Comparison of ENCODE assay signal across 8 cellular contexts in genomic region chr15:74782596-74783071, GRCh38.
DNase-seq lines count a peak whose midpoint lies in the region; TF ChIP-seq lines count a peak whose summit lies in the region.

No MANE protein-coding gene starts in this region.

- H4K20me1 ChIP-seq in KMS-11 (ENCODE audit: insufficient read depth), result no peaks in the 10 kb centered on the region

- TF ChIP-seq CTCF in AG04449 (IDR thresholded peaks at IDR 0.05; ENCODE audit: insufficient read depth, low read length, missing control alignments), result no peak
- no peak for TF ChIP-seq CTCF in KMS-11 (conservative IDR thresholded peaks at IDR 0.05; ENCODE audit: low read depth, low read length)
- no peak for TF ChIP-seq CTCF in choroid plexus epithelial cell (conservative IDR thresholded peaks at IDR 0.05; ENCODE audit: low read depth, low read length)

- H3K4me1 ChIP-seq in KMS-11 (ENCODE audit: low read depth, poor library complexity, severe bottlenecking), result peaks cover 80% of the 10 kb centered on the region
- peaks cover 78% of the 10 kb centered on the region for H3K4me1 ChIP-seq in mucosa of stomach (ENCODE audit: control insufficient read depth, insufficient read depth, low read length)

- peak overlapping the region; percentile 59 for H3K27ac ChIP-seq in KMS-11

- H3K4me2 ChIP-seq in KMS-11, result peak overlapping the region; percentile 99

- no peaks in the 10 kb centered on the region for H3K9me3 ChIP-seq in mucosa of stomach (ENCODE audit: control insufficient read depth, low read length)

- CTCF ChIA-PET in AG04449 (lab: Yijun Ruan, JAX), result interaction anchor here (0.6 to 33.5 kb wide), 15 partner anchors 11 to 421 kb away, joined by 3 to 1672 read pairs (median 6); partner anchors contain the start of genes CLK3, CPLX3 and RPP25

- H3K27me3 ChIP-seq in KMS-11 (ENCODE audit: insufficient read depth, low read depth), result no peaks in the 10 kb centered on the region
- no peaks in the 10 kb centered on the region for H3K27me3 ChIP-seq in mucosa of stomach (ENCODE audit: control insufficient read depth, insufficient read depth, low read length)

- H3K36me3 ChIP-seq in KMS-11 (ENCODE audit: insufficient read depth) (no peaks in the 10 kb centered on the region), mucosa of stomach (ENCODE audit: control insufficient read depth, insufficient read depth, low read length) (no peaks in the 10 kb centered on the region)

- POLR2A ChIA-PET in AG04449 (lab: Yijun Ruan, JAX), result interaction anchor here (0.5 to 1.1 kb wide), 2 partner anchors 62 to 155 kb away, joined by 3 to 4 read pairs; partner anchors contain the start of gene COX5A

- H2AFZ ChIP-seq in KMS-11 (ENCODE audit: low read depth), result no peak overlapping the region

- H3K4me3 ChIP-seq in AG04449 (ENCODE audit: low read depth, low read length) (peak overlapping the region; percentile 78), KMS-11 (IDR thresholded peaks at IDR 0.05; ENCODE audit: insufficient read depth, low read depth, low read length) (peak overlapping the region; percentile 23), choroid plexus epithelial cell (ENCODE audit: low read depth, low read length) (peak overlapping the region; percentile 72), mucosa of stomach (ENCODE audit: low read length) (peak overlapping the region; percentile 43)

- DNase-seq in AG04449 (ENCODE audit: low read depth, low spot score) (no peak), choroid plexus epithelial cell (ENCODE audit: low read depth) (no peak), iPS-NIHi7 (ENCODE audit: extremely low spot score) (no peak), cerebellar cortex (ENCODE audit: low spot score) (no peak), islet precursor cell (no peak), COR-L47 (lab: John Stamatoyannopoulos, UW) (no peak)

- peaks cover 50% of the 10 kb centered on the region for H3K79me2 ChIP-seq in KMS-11 (ENCODE audit: insufficient read depth, low read depth)

- H3K9ac ChIP-seq in KMS-11, result peak overlapping the region; percentile 71; the same call in 1 of the 2 replicates
- peak overlapping the region; percentile 70 for H3K9ac ChIP-seq in mucosa of stomach (ENCODE audit: low read length)

Comparison
In these comparisons a context has a peak if more than half of its experiments do, and no peak if none do; other contexts are left out.
1. H3K4me3 ChIP-seq: peak in every context shown above with its lines; median percentile 78 in AG04449; 72 in choroid plexus epithelial cell; 43 in mucosa of stomach; 23 in KMS-11.